ENCODE assay signal across 10 cellular contexts in genomic region chr21:32624726-32625125, GRCh38. TPM values are rescaled to one million over a fixed set of nuclear protein-coding genes. Genes with fewer than 3 reads are reported as not detected.
DNase-seq lines count a peak whose midpoint lies in the region; ATAC-seq, FAIRE-seq and TF ChIP-seq lines count a peak whose summit lies in the region.
"Had no signal": no experiment of that assay in that cellular context is flagged by ENCODE, and none has a peak within 500 bp of the region (broad histone marks: within the 10 kb centered on the region; RNA-seq: fewer than 3 reads in every experiment).

No MANE protein-coding gene starts in this region.

- H3K27ac ChIP-seq in kidney (ENCODE audit: low read depth in 2 of 2, low read length in 2 of 2) = no peak overlapping the region
- H3K27ac ChIP-seq in sigmoid colon = no peak overlapping the region

- peaks cover 20 to 49% of the 10 kb centered on the region in 2 donors for H3K27me3 Mint-ChIP-seq in effector memory CD8-positive, alpha-beta T cell
- peaks cover 14% of the 10 kb centered on the region for H3K27me3 Mint-ChIP-seq in activated CD4-positive, alpha-beta memory T cell treated with anti-CD3 and anti-CD28 coated beads for 36 hours

- H3K4me3 Mint-ChIP-seq in effector memory CD8-positive, alpha-beta T cell = no peak overlapping the region
- no peak overlapping the region for H3K4me3 Mint-ChIP-seq in activated CD4-positive, alpha-beta memory T cell treated with anti-CD3 and anti-CD28 coated beads for 36 hours
- H3K4me3 Mint-ChIP-seq: activated naive CD4-positive, alpha-beta T cell treated with anti-CD3 and anti-CD28 coated beads for 36 hours had no signal

- no peak for TF ChIP-seq POLR2A in sigmoid colon (IDR thresholded peaks at IDR 0.05)

- H3K27ac Mint-ChIP-seq in effector memory CD8-positive, alpha-beta T cell = no peak overlapping the region
- no peak overlapping the region for H3K27ac Mint-ChIP-seq in activated CD4-positive, alpha-beta memory T cell treated with anti-CD3 and anti-CD28 coated beads for 36 hours
- H3K27ac Mint-ChIP-seq: activated naive CD4-positive, alpha-beta T cell treated with anti-CD3 and anti-CD28 coated beads for 36 hours had no signal

- DNase-seq in HT1080 (ENCODE audit: low read depth) (peak; percentile 35), kidney (no peak), sigmoid colon (no peak), anterior cingulate cortex (lab: John Stamatoyannopoulos, UW) (no peak)
- DNase-seq in effector memory CD8-positive, alpha-beta T cell = no peak
- DNase-seq in activated CD4-positive, alpha-beta memory T cell treated with anti-CD3 and anti-CD28 coated beads for 36 hours = no peak
- DNase-seq: activated naive CD4-positive, alpha-beta T cell treated with anti-CD3 and anti-CD28 coated beads for 36 hours had no signal

- H3K4me1 Mint-ChIP-seq in effector memory CD8-positive, alpha-beta T cell (ENCODE audit: low read depth in 2 of 2) = peaks cover 5 to 7% of the 10 kb centered on the region in 2 donors
- H3K4me1 Mint-ChIP-seq in activated CD4-positive, alpha-beta memory T cell treated with anti-CD3 and anti-CD28 coated beads for 36 hours (ENCODE audit: low read depth) = peaks cover 3% of the 10 kb centered on the region

- H3K36me3 ChIP-seq in kidney (ENCODE audit: control insufficient read depth in 1 of 2, insufficient read depth in 2 of 2, low read length in 2 of 2) (peaks cover under 1% of the 10 kb centered on the region in 2 donors), sigmoid colon (peaks cover 0 to 2% (median 0%) of the 10 kb centered on the region in 4 donors)

- H3K27me3 ChIP-seq in sigmoid colon = peaks cover 0 to 4% (median 0%) of the 10 kb centered on the region in 3 donors

- H3K4me1 ChIP-seq in kidney (ENCODE audit: control insufficient read depth in 1 of 2, insufficient read depth in 1 of 2, low read depth in 1 of 2, low read length in 2 of 2) = no peaks in the 10 kb centered on the region
- peaks cover 0 to 8% (median 0%) of the 10 kb centered on the region in 4 donors for H3K4me1 ChIP-seq in sigmoid colon

- H3K9me3 ChIP-seq in kidney (ENCODE audit: control insufficient read depth in 1 of 2, low read length in 2 of 2) (no peaks in the 10 kb centered on the region), sigmoid colon (no peaks in the 10 kb centered on the region)

- intact Hi-C loops in kidney (cut with DNase I) = no loop called here
- intact Hi-C loops in activated CD4-positive, alpha-beta memory T cell treated with anti-CD3 and anti-CD28 coated beads for 36 hours (cut with micrococcal nuclease) = no loop called here
- intact Hi-C loops in sigmoid colon (cut with DNase I) = no loop called here

- H3K4me3 ChIP-seq in kidney (ENCODE audit: low read length in 2 of 2) (no peak overlapping the region), sigmoid colon (no peak overlapping the region)

- H3K36me3 Mint-ChIP-seq in effector memory CD8-positive, alpha-beta T cell (ENCODE audit: insufficient read depth) = no peaks in the 10 kb centered on the region
- H3K36me3 Mint-ChIP-seq in activated CD4-positive, alpha-beta memory T cell treated with anti-CD3 and anti-CD28 coated beads for 36 hours = peaks cover 3% of the 10 kb centered on the region

- no peaks in the 10 kb centered on the region for H3K9me3 Mint-ChIP-seq in effector memory CD8-positive, alpha-beta T cell
- H3K9me3 Mint-ChIP-seq in activated CD4-positive, alpha-beta memory T cell treated with anti-CD3 and anti-CD28 coated beads for 36 hours = no peaks in the 10 kb centered on the region

- WGBS in sigmoid colon, 2 donors = 15 to 25% methylated on average over 2 of the region's 2 CpGs

- no peak for TF ChIP-seq EP300 in sigmoid colon (IDR thresholded peaks at IDR 0.05)

- TF ChIP-seq CTCF in kidney (IDR thresholded peaks at IDR 0.05; ENCODE audit: borderline replicate concordance, extremely low read depth, insufficient read depth) (no peak), sigmoid colon (IDR thresholded peaks at IDR 0.05) (no peak)

- POLR2A ChIA-PET in activated CD4-positive, alpha-beta memory T cell treated with anti-CD3 and anti-CD28 coated beads for 36 hours (lab: Charles Lee) = no interaction called here

- CTCF ChIA-PET in activated CD4-positive, alpha-beta memory T cell treated with anti-CD3 and anti-CD28 coated beads for 36 hours (lab: Charles Lee) = no interaction called here

- ATAC-seq in GM18502 (IDR thresholded peaks at IDR 0.05; ENCODE audit: poor library complexity, unreplicated experiment) (peak; percentile 80), GM21786 (IDR thresholded peaks at IDR 0.05; ENCODE audit: unreplicated experiment) (peak; percentile 84)
- peak; percentile 22 for ATAC-seq in effector memory CD8-positive, alpha-beta T cell (replicated peaks)

- no peak overlapping the region for H3K9ac ChIP-seq in kidney (ENCODE audit: low read length in 2 of 2)

- no peak for FAIRE-seq in kidney (lab: Jason Lieb, UNC)

RNA-seq across cellular contexts. Expression of gene CFAP298, which starts 12.5 kb away (rescaled TPM):
- 91.8 and 108 TPM in 2 replicates for total RNA-seq in HT1080 (2014; rRNA removed; shearing (Covaris generic))
- polyA plus RNA-seq in HT1080 (2015; cell fraction: cytosol; rRNA removed) = 85.0 and 86.2 TPM in 2 replicates
- 63.8 and 75.4 TPM in 2 replicates for polyA plus RNA-seq in HT1080 (2015; cell fraction: nucleus; rRNA removed)
- total RNA-seq in kidney (46.9 TPM), sigmoid colon (10 to 100 TPM; 14.4 to 33.8 (median 24.2) TPM)
- polyA plus RNA-seq in kidney (ENCODE audit: insufficient read depth, low read depth, low replicate concordance) (43.8 TPM), sigmoid colon (10 to 100 TPM; 24.7 to 38.6 (median 32.4) TPM)
- total RNA-seq in activated CD4-positive, alpha-beta memory T cell treated with anti-CD3 and anti-CD28 coated beads for 36 hours = 10 to 100 TPM; 39.4 to 41.8 TPM

RNA-seq across cellular contexts. Expression of gene TCP10L, which starts 39.4 kb away (rescaled TPM):
- 0.16 and 0.40 TPM in 2 replicates for total RNA-seq in HT1080 (2014; rRNA removed; shearing (Covaris generic))
- not detected in 2 replicates for polyA plus RNA-seq in HT1080 (2015; cell fraction: cytosol; rRNA removed)
- polyA plus RNA-seq in HT1080 (2015; cell fraction: nucleus; rRNA removed) = 0.08 and 0.25 TPM in 2 replicates
- total RNA-seq in kidney (2.2 TPM), sigmoid colon (1 to 10 TPM in 3 of 4 donors, under 1 TPM in 1; 0.66 to 2.8 (median 1.9) TPM)
- polyA plus RNA-seq in kidney (ENCODE audit: insufficient read depth, low read depth, low replicate concordance) (5.2 TPM), sigmoid colon (under 1 TPM in 1 of 3 donors, not detected in 2; 0.51 TPM)
- under 1 TPM; 0.50 to 0.65 TPM for total RNA-seq in activated CD4-positive, alpha-beta memory T cell treated with anti-CD3 and anti-CD28 coated beads for 36 hours
- total RNA-seq: G401 had no signal

Comparison
In these comparisons a context has a peak if more than half of its experiments do, and no peak if none do; other contexts are left out.
1. ATAC-seq: peak in every context shown above with its lines; median percentile 84 in GM21786; 80 in GM18502; 22 in effector memory CD8-positive, alpha-beta T cell.